In genomic region chr21:21605502-21605901, GRCh38 we compare ENCODE assay signal across 35 cellular contexts.
"Had no signal": no experiment of that assay in that cellular context is flagged by ENCODE, and none has a peak within 500 bp of the region (broad histone marks: within the 10 kb centered on the region; RNA-seq: fewer than 3 reads in every experiment).

No MANE protein-coding gene starts in this region.

- H3K4me1 ChIP-seq: ascending aorta, breast epithelium, esophagus squamous epithelium had no signal

- H3K36me3 ChIP-seq: ascending aorta, breast epithelium, cardiac muscle cell, esophagus squamous epithelium, WERI-Rb-1 had no signal

- DNase-seq: activated B cell treated with CpG ODN at 0.5 μM for 24 hours; activated CD4-positive, alpha-beta memory T cell treated with anti-CD3 and anti-CD28 coated beads for 36 hours; activated CD4-positive, alpha-beta T cell treated with anti-CD3 and anti-CD28 coated beads for 48 hours; activated CD4-positive, alpha-beta T cell treated with anti-CD3 and anti-CD28 coated beads, Interleukin-2, amount 50 U/mL, for 1 hour; activated CD8-positive, alpha-beta memory T cell treated with anti-CD3 and anti-CD28 coated beads, Interleukin-2, amount 10 ng/mL, durations not matched to agents 7 days and 5 days; activated CD8-positive, alpha-beta memory T cell treated with anti-CD3 and anti-CD28 coated beads, Interleukin-2, amount 50 U/mL, for 4 hours; activated CD8-positive, alpha-beta T cell treated with anti-CD3 and anti-CD28 coated beads, Interleukin-2, amount 10 ng/mL, durations not matched to agents 7 days and 5 days; activated effector memory CD4-positive, alpha-beta T cell treated with anti-CD3 and anti-CD28 coated beads, Interleukin-2, amount 50 U/mL, for 16 hours; activated naive CD4-positive, alpha-beta T cell treated with anti-CD3 and anti-CD28 coated beads for 36 hours; activated naive CD8-positive, alpha-beta T cell treated with anti-CD3 and anti-CD28 coated beads for 36 hours; activated naive CD8-positive, alpha-beta T cell treated with anti-CD3 and anti-CD28 coated beads, Interleukin-2, amount 50 U/mL, for 24 hours; activated T-cell treated with anti-CD3 and anti-CD28 coated beads, Interleukin-2, amount 50 U/mL, for 1 hour; activated T-cell treated with anti-CD3 and anti-CD28 coated beads, Interleukin-2, amount 50 U/mL, for 48 hours; dorsolateral prefrontal cortex; effector memory CD4-positive, alpha-beta T cell; esophagus squamous epithelium; foreskin fibroblast; head of caudate nucleus; T-helper 1 cell; T-helper 17 cell; T1000; WERI-Rb-1 had no signal

- H3K27ac ChIP-seq: ascending aorta, breast epithelium, cardiac muscle cell, coronary artery, dorsolateral prefrontal cortex, epithelial cell of prostate, esophagus squamous epithelium, WERI-Rb-1 had no signal

- ATAC-seq: activated CD4-positive, CD25-positive, alpha-beta regulatory T cell treated with anti-CD3 and anti-CD28 coated beads, Interleukin-2, amount 50 U/mL, for 24 hours; activated CD8-positive, alpha-beta memory T cell treated with anti-CD3 and anti-CD28 coated beads, Interleukin-2, amount 10 ng/mL, durations not matched to agents 7 days and 5 days; activated CD8-positive, alpha-beta T cell treated with anti-CD3 and anti-CD28 coated beads, Interleukin-2, amount 10 ng/mL, durations not matched to agents 7 days and 5 days; activated naive CD8-positive, alpha-beta T cell treated with anti-CD3 and anti-CD28 coated beads, Interleukin-2, amount 50 U/mL, for 24 hours; T-helper 17 cell had no signal

- H3K9me3 Mint-ChIP-seq: activated B cell treated with CpG ODN at 0.5 μM for 24 hours; brain; dendritic cell treated with granulocyte-macrophage colony-stimulating factor and Interleukin-4, amounts not matched to agents 40 ng/mL and 50 ng/mL, for 4 days had no signal

- H3K4me1 Mint-ChIP-seq: activated B cell treated with CpG ODN at 0.5 μM for 24 hours; activated CD8-positive, alpha-beta memory T cell treated with anti-CD3 and anti-CD28 coated beads, Interleukin-2, amount 10 ng/mL, durations not matched to agents 7 days and 5 days; activated naive CD4-positive, alpha-beta T cell treated with anti-CD3 and anti-CD28 coated beads, Interleukin-2, amount 50 U/mL, for 24 hours; activated naive CD8-positive, alpha-beta T cell treated with anti-CD3 and anti-CD28 coated beads for 36 hours; activated naive CD8-positive, alpha-beta T cell treated with anti-CD3 and anti-CD28 coated beads, Interleukin-2, amount 50 U/mL, for 24 hours; brain; central memory CD8-positive, alpha-beta T cell; T-helper 17 cell had no signal

- H3K27me3 Mint-ChIP-seq: activated B cell treated with CpG ODN at 0.5 μM for 24 hours; activated CD4-positive, alpha-beta memory T cell treated with anti-CD3 and anti-CD28 coated beads for 36 hours; activated CD8-positive, alpha-beta memory T cell treated with anti-CD3 and anti-CD28 coated beads, Interleukin-2, amount 10 ng/mL, durations not matched to agents 7 days and 5 days; activated naive CD4-positive, alpha-beta T cell treated with anti-CD3 and anti-CD28 coated beads, Interleukin-2, amount 50 U/mL, for 24 hours; activated naive CD8-positive, alpha-beta T cell treated with anti-CD3 and anti-CD28 coated beads for 36 hours; activated naive CD8-positive, alpha-beta T cell treated with anti-CD3 and anti-CD28 coated beads, Interleukin-2, amount 50 U/mL, for 24 hours; brain; central memory CD8-positive, alpha-beta T cell; dendritic cell treated with granulocyte-macrophage colony-stimulating factor and Interleukin-4, amounts not matched to agents 40 ng/mL and 50 ng/mL, for 4 days; T-helper 17 cell had no signal

- H3K27ac Mint-ChIP-seq: activated B cell treated with CpG ODN at 0.5 μM for 24 hours; activated CD4-positive, alpha-beta memory T cell treated with anti-CD3 and anti-CD28 coated beads for 36 hours; activated CD8-positive, alpha-beta memory T cell treated with anti-CD3 and anti-CD28 coated beads, Interleukin-2, amount 10 ng/mL, durations not matched to agents 7 days and 5 days; activated CD8-positive, alpha-beta T cell treated with anti-CD3 and anti-CD28 coated beads, Interleukin-2, amount 10 ng/mL, durations not matched to agents 7 days and 5 days; activated naive CD4-positive, alpha-beta T cell treated with anti-CD3 and anti-CD28 coated beads for 36 hours; activated naive CD4-positive, alpha-beta T cell treated with anti-CD3 and anti-CD28 coated beads, Interleukin-2, amount 50 U/mL, for 24 hours; activated naive CD8-positive, alpha-beta T cell treated with anti-CD3 and anti-CD28 coated beads for 36 hours; activated naive CD8-positive, alpha-beta T cell treated with anti-CD3 and anti-CD28 coated beads, Interleukin-2, amount 50 U/mL, for 24 hours; activated T-helper 1 cell treated with anti-CD3 and anti-CD28 coated beads, Interleukin-12 subunit alpha, Interleukin-12 subunit beta, Interleukin-2, Interleukin-4 antibody, amounts not matched to agents 30 ng/mL and 10 ng/mL and 1 ng/mL, durations not matched to agents 14 hours and 24 hours and 36 hours; activated T-helper 2 cell treated with anti-CD3 and anti-CD28 coated beads, Interferon-gamma antibody, Interleukin-2, Interleukin-4, amounts not matched to agents 10 μg/mL and 5 μg/mL and 100 μg/mL, durations not matched to agents 14 hours and 24 hours and 36 hours; brain; dendritic cell treated with granulocyte-macrophage colony-stimulating factor and Interleukin-4, amounts not matched to agents 40 ng/mL and 50 ng/mL, for 4 days; T-helper 17 cell; T-helper 2 cell treated with Interferon-gamma antibody and Interleukin-4, amounts not matched to agents 5 μg/mL and 100 μg/mL, for 36 hours had no signal

- H3K9me3 ChIP-seq: ascending aorta, breast epithelium had no signal

- H3K36me3 Mint-ChIP-seq: activated CD4-positive, alpha-beta memory T cell treated with anti-CD3 and anti-CD28 coated beads for 36 hours; activated CD8-positive, alpha-beta memory T cell treated with anti-CD3 and anti-CD28 coated beads, Interleukin-2, amount 10 ng/mL, durations not matched to agents 7 days and 5 days; activated naive CD4-positive, alpha-beta T cell treated with anti-CD3 and anti-CD28 coated beads, Interleukin-2, amount 50 U/mL, for 24 hours; activated naive CD8-positive, alpha-beta T cell treated with anti-CD3 and anti-CD28 coated beads for 36 hours; brain had no signal

- H3K4me3 ChIP-seq: ascending aorta, breast epithelium, cardiac muscle cell, coronary artery, dorsolateral prefrontal cortex, esophagus squamous epithelium had no signal

- H3K4me3 Mint-ChIP-seq: activated B cell treated with CpG ODN at 0.5 μM for 24 hours; activated CD4-positive, alpha-beta memory T cell treated with anti-CD3 and anti-CD28 coated beads for 36 hours; activated CD8-positive, alpha-beta memory T cell treated with anti-CD3 and anti-CD28 coated beads, Interleukin-2, amount 10 ng/mL, durations not matched to agents 7 days and 5 days; activated CD8-positive, alpha-beta T cell treated with anti-CD3 and anti-CD28 coated beads, Interleukin-2, amount 10 ng/mL, durations not matched to agents 7 days and 5 days; activated naive CD4-positive, alpha-beta T cell treated with anti-CD3 and anti-CD28 coated beads for 36 hours; activated naive CD4-positive, alpha-beta T cell treated with anti-CD3 and anti-CD28 coated beads, Interleukin-2, amount 50 U/mL, for 24 hours; activated naive CD8-positive, alpha-beta T cell treated with anti-CD3 and anti-CD28 coated beads for 36 hours; activated naive CD8-positive, alpha-beta T cell treated with anti-CD3 and anti-CD28 coated beads, Interleukin-2, amount 50 U/mL, for 24 hours; activated T-helper 1 cell treated with anti-CD3 and anti-CD28 coated beads, Interleukin-12 subunit alpha, Interleukin-12 subunit beta, Interleukin-2, Interleukin-4 antibody, amounts not matched to agents 30 ng/mL and 10 ng/mL and 1 ng/mL, durations not matched to agents 14 hours and 24 hours and 36 hours; brain; central memory CD8-positive, alpha-beta T cell; dendritic cell treated with granulocyte-macrophage colony-stimulating factor and Interleukin-4, amounts not matched to agents 40 ng/mL and 50 ng/mL, for 4 days; T-helper 17 cell; T-helper 2 cell treated with Interferon-gamma antibody and Interleukin-4, amounts not matched to agents 5 μg/mL and 100 μg/mL, for 36 hours had no signal

- H3K27me3 ChIP-seq: ascending aorta, breast epithelium, cardiac muscle cell, dorsolateral prefrontal cortex, esophagus squamous epithelium had no signal
